5 cellular contexts compared by ENCODE assay signal in the genomic region with DNA sequence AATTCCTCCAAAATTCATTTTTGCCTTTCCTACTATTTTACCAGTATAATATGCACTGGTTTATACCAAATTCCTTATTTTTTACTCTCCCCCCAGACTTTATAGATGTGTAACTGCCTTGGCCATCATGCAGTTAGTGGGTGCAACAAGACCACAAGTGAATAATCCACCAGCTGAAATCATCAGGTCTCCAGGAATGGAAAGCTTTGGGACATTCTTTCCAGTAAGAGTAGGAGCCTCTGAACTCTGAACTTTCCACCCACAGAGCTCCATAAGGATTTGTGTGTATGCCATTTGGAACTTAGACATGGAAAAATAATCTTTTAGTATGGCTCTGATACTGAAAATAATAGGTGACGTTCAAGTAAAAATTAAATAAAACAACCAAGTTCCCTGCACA.
"Had no signal": no experiment of that assay in that cellular context is flagged by ENCODE, and none has a peak within 500 bp of the region (broad histone marks: within the 10 kb centered on the region; RNA-seq: fewer than 3 reads in every experiment).

No MANE protein-coding gene starts in this region.

- H3K27ac Mint-ChIP-seq: GM23338, H9 had no signal

- DNase-seq: H9, HCEC 1CT, IMR-90 had no signal

- H3K4me3 Mint-ChIP-seq: GM23338, H9 had no signal

- H3K9me3 Mint-ChIP-seq: GM23338, H9 had no signal

- ATAC-seq: GM23338, K562 had no signal
